20 cellular contexts compared by ENCODE assay signal in the genomic region with DNA sequence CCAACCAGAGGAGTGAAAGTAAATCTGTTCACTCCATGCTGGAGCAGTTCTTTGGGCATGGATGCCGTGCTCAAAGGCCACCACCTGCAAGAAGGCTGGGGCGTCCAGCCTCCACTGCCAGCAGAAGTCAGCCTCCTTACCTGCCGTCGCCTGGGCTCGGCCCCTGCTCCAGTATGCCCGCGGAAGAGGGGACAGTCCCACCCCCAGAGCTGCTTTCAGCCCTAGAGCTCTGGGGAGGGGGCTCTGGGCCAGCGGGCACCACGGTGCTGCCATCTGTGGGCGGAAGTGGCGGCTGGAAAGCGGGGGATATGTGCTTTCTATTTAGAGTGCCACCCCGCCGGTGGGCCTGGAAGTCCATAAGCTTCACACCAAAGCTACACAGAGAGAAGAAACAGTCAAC.
"Had no signal": no experiment of that assay in that cellular context is flagged by ENCODE, and none has a peak within 500 bp of the region (broad histone marks: within the 10 kb centered on the region; RNA-seq: fewer than 3 reads in every experiment).

No MANE protein-coding gene starts in this region.

- H3K4me3 ChIP-seq: K562 had no signal

- H3K36me3 Mint-ChIP-seq: IgD-negative memory B cell had no signal

- H3K9me3 ChIP-seq: SK-N-SH had no signal

- H3K27ac ChIP-seq: KMS-11 had no signal

- H3K4me2 ChIP-seq: KMS-11, SK-N-SH had no signal

- H3K27me3 Mint-ChIP-seq: IgD-negative memory B cell had no signal

- DNase-seq: Kasumi-1, MM.1S, NCI-H1092 treated with DMSO at 0.1 percent for 48 hours, NCI-H1436, NCI-H187, NCI-H2029, NCI-H2081 treated with DMSO at 0.1 percent for 48 hours, NCI-H2171, NCI-H226, NCI-H446, NCI-H510A, NCI-H524 treated with DMSO at 0.1 percent for 48 hours, NCI-H69, NCI-H774, RPMI8226, SHP77, SK-N-SH had no signal

- H3K9ac ChIP-seq: KMS-11, SK-N-SH had no signal

- H3K9me3 Mint-ChIP-seq: IgD-negative memory B cell had no signal

- H3K4me3 Mint-ChIP-seq: IgD-negative memory B cell had no signal

- ATAC-seq: K562 had no signal
